Comparison of ENCODE assay signal across 4 cellular contexts in the genomic region with DNA sequence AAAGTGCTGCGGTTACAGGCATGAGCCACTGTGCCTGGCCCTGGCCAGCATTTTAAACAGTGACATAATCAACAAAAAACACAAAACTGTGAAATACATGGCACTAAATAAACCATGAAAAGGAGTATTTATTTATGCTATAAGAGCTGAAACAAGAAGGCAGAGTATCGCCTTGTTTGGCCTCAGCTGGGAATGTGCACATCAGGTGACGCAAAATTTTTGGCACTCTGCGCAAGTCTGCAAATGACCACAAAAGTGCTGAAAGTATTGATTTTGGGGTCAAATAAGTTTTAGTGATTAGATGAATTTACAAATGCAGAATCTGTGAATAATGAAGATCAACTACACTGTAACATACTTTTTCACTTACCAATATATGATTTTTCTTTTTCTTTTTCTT.
"Had no signal": no experiment of that assay in that cellular context is flagged by ENCODE, and none has a peak within 500 bp of the region (broad histone marks: within the 10 kb centered on the region; RNA-seq: fewer than 3 reads in every experiment).

No MANE protein-coding gene starts in this region.

- H3K27me3 Mint-ChIP-seq: IgD-negative memory B cell had no signal

- H3K27ac Mint-ChIP-seq: H9, IgD-negative memory B cell had no signal

- H3K4me3 ChIP-seq: GM23248 had no signal

- H3K36me3 Mint-ChIP-seq: IgD-negative memory B cell had no signal

- H3K27ac ChIP-seq: GM23248 had no signal

- DNase-seq: GM23248, H9, HCEC 1CT had no signal

- H3K9ac ChIP-seq: GM23248 had no signal

- H3K4me1 Mint-ChIP-seq: H9 had no signal

- H3K4me3 Mint-ChIP-seq: H9, IgD-negative memory B cell had no signal
